Comparison of ENCODE assay signal across 8 cellular contexts in the genomic region with DNA sequence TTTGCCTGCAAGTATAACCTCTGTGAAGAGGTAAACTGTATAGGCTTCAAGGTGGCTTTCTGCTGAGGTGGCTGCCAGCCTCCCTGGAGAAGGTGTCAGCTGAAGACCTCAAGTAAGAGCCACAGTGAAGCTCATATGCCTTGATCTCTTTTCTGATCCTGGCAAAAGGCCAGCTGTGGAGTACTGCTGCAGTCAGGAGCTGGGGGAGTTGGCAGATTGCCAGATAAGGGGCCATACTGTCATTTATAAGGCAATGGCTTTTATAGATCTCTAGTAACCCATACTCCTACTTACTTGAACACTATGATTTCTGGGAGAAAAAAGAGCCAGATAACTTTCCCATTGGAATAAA. TPM values are rescaled to one million over a fixed set of nuclear protein-coding genes. Genes with fewer than 3 reads are reported as not detected.
DNase-seq lines count a peak whose midpoint lies in the region; ATAC-seq and TF ChIP-seq lines count a peak whose summit lies in the region.

No MANE protein-coding gene starts in this region.

- H3K27me3 ChIP-seq in prostate gland (replicated peaks; ENCODE audit: insufficient read depth) = no peaks in the 10 kb centered on the region
- no peaks in the 10 kb centered on the region for H3K27me3 ChIP-seq in right cardiac atrium (ENCODE audit: control insufficient read depth, insufficient read depth)

- H3K4me1 ChIP-seq in prostate gland (replicated peaks) (no peaks in the 10 kb centered on the region), right cardiac atrium (ENCODE audit: control insufficient read depth, insufficient read depth, low read length) (no peaks in the 10 kb centered on the region)

- intact Hi-C loops in prostate gland (cut with DNase I) (no loop called here), right cardiac atrium (cut with DNase I) (no loop called here)

- no peak overlapping the region for H3K27ac ChIP-seq in prostate gland
- H3K27ac ChIP-seq in right cardiac atrium (ENCODE audit: low read length) = no peak overlapping the region

- ATAC-seq in GM21529 (IDR thresholded peaks at IDR 0.05; ENCODE audit: unreplicated experiment) = no peak
- ATAC-seq in HG03159 (IDR thresholded peaks at IDR 0.05; ENCODE audit: unreplicated experiment) = no peak
- no peak for ATAC-seq in HG02588 (IDR thresholded peaks at IDR 0.05; ENCODE audit: unreplicated experiment)
- ATAC-seq in right cardiac atrium = no peak

- no peaks in the 10 kb centered on the region for H3K36me3 ChIP-seq in prostate gland

- TF ChIP-seq CTCF in prostate gland (IDR thresholded peaks at IDR 0.05) = no peak

- H3K4me3 ChIP-seq in prostate gland (no peak overlapping the region), right cardiac atrium (ENCODE audit: low read length) (no peak overlapping the region)

- H3K9me3 ChIP-seq in prostate gland (no peaks in the 10 kb centered on the region), right cardiac atrium (ENCODE audit: control insufficient read depth, low read length) (no peaks in the 10 kb centered on the region)

- no peak for TF ChIP-seq POLR2A in prostate gland (IDR thresholded peaks at IDR 0.05)

- DNase-seq in EL = peak; percentile 14
- peak; percentile 88 for DNase-seq in NCI-H510A treated with DMSO at 0.1 percent for 48 hours (lab: John Stamatoyannopoulos, UW)
- peak; percentile 61 to 69 for DNase-seq in activated T-cell treated with anti-CD3 and anti-CD28 coated beads, Interleukin-2, amount 50 U/mL, for 48 hours
- peak; percentile 7 for DNase-seq in prostate gland (ENCODE audit: low spot score)
- no peak for DNase-seq in right cardiac atrium

RNA-seq across cellular contexts. Expression of a gene that starts 8.8 kb away (rescaled TPM):
- total RNA-seq in prostate gland (10 to 100 TPM in 1 of 2 donors, 1 to 10 TPM in 1; 2.7 to 33.5 TPM), right cardiac atrium (10 to 100 TPM in 1 of 4 donors, 1 to 10 TPM in 3; 6.3 to 11.5 (median 8.5) TPM)
- 3.8 TPM for polyA plus RNA-seq in right cardiac atrium

Comparison
In these comparisons a context has a peak if more than half of its experiments do, and no peak if none do; other contexts are left out.
1. DNase-seq: peak in EL (single experiment), NCI-H510A treated with DMSO at 0.1 percent for 48 hours (single experiment), activated T-cell treated with anti-CD3 and anti-CD28 coated beads, Interleukin-2, amount 50 U/mL, for 48 hours (2 of 2) and prostate gland (single experiment); none in right cardiac atrium (0 of 3).